ENCODE assay signal across 28 cellular contexts in the genomic region with DNA sequence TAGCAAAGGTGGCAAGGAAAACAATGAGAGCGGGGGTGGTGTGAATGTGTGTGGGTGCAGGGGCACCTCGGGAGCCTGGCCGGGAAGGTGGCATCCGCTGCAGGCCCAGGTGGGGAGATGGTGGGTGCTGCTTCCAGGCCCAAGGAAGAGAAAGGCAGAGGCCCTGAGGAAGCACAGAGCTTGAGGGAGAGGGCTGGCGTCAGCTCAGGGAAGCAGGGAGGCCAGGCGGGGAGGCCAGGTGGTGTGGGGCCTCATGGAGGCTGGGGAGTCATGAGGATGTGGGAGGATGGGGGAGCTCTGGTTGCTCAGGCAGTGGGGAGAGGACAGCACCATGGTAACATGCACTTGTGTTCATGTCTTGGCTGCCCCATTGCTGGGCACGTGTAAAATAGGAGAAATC. TPM values are rescaled to one million over a fixed set of nuclear protein-coding genes. Genes with fewer than 3 reads are reported as not detected.
DNase-seq lines count a peak whose midpoint lies in the region; ATAC-seq, FAIRE-seq and TF ChIP-seq lines count a peak whose summit lies in the region.
"Had no signal": no experiment of that assay in that cellular context is flagged by ENCODE, and none has a peak within 500 bp of the region (broad histone marks: within the 10 kb centered on the region; RNA-seq: fewer than 3 reads in every experiment).

No MANE protein-coding gene starts in this region.

- no peak for FAIRE-seq in kidney (lab: Jason Lieb, UNC)
- FAIRE-seq: G401.6, GM12892, GM19239 had no signal

- H3K4me1 ChIP-seq in kidney (ENCODE audit: control insufficient read depth in 1 of 2, insufficient read depth in 1 of 2, low read depth in 1 of 2, low read length in 2 of 2) (peaks cover 10 to 20% of the 10 kb centered on the region in 2 donors), osteoblast (ENCODE audit: insufficient read depth, low read length) (no peaks in the 10 kb centered on the region), upper lobe of right lung (peaks cover 9% of the 10 kb centered on the region)
- H3K4me1 ChIP-seq: SJSA1 had no signal

- no peaks in the 10 kb centered on the region for H3K9me3 Mint-ChIP-seq in activated naive CD8-positive, alpha-beta T cell treated with anti-CD3 and anti-CD28 coated beads, Interleukin-2, amount 50 U/mL, for 24 hours
- no peaks in the 10 kb centered on the region for H3K9me3 Mint-ChIP-seq in activated naive CD8-positive, alpha-beta T cell treated with anti-CD3 and anti-CD28 coated beads for 36 hours
- H3K9me3 Mint-ChIP-seq: CD8-positive, alpha-beta T cell had no signal

- no peaks in the 10 kb centered on the region for H3K36me3 ChIP-seq in kidney (ENCODE audit: control insufficient read depth in 1 of 2, insufficient read depth in 2 of 2, low read length in 2 of 2)
- H3K36me3 ChIP-seq in osteoblast (ENCODE audit: insufficient read depth, low read length) = no peaks in the 10 kb centered on the region
- H3K36me3 ChIP-seq in upper lobe of right lung = no peaks in the 10 kb centered on the region
- H3K36me3 ChIP-seq: SJSA1 had no signal

- H4K20me1 ChIP-seq in osteoblast (ENCODE audit: insufficient read depth, low read length) = peaks cover 56% of the 10 kb centered on the region

- peak; percentile 20 for ATAC-seq in activated naive CD8-positive, alpha-beta T cell treated with anti-CD3 and anti-CD28 coated beads, Interleukin-2, amount 50 U/mL, for 24 hours
- ATAC-seq in upper lobe of right lung (no peak), HG02798 (IDR thresholded peaks at IDR 0.05; ENCODE audit: poor library complexity, unreplicated experiment) (no peak), HG02763 (IDR thresholded peaks at IDR 0.05; ENCODE audit: unreplicated experiment) (no peak)
- ATAC-seq: CD8-positive, alpha-beta T cell; HCT116; Panc1 had no signal

- TF ChIP-seq CTCF in kidney (IDR thresholded peaks at IDR 0.05; ENCODE audit: borderline replicate concordance, extremely low read depth, insufficient read depth) (no peak), osteoblast (IDR thresholded peaks at IDR 0.05; ENCODE audit: extremely low read depth, low read depth, low read length) (no peak), upper lobe of right lung (IDR thresholded peaks at IDR 0.05) (no peak)

- no peaks in the 10 kb centered on the region for H3K4me1 Mint-ChIP-seq in activated naive CD8-positive, alpha-beta T cell treated with anti-CD3 and anti-CD28 coated beads, Interleukin-2, amount 50 U/mL, for 24 hours
- H3K4me1 Mint-ChIP-seq in activated naive CD8-positive, alpha-beta T cell treated with anti-CD3 and anti-CD28 coated beads for 36 hours = no peaks in the 10 kb centered on the region

- no peaks in the 10 kb centered on the region for H3K27me3 ChIP-seq in osteoblast (ENCODE audit: insufficient read depth, low read length)
- H3K27me3 ChIP-seq in upper lobe of right lung = no peaks in the 10 kb centered on the region
- H3K27me3 ChIP-seq: SJSA1 had no signal

- peaks cover 9% of the 10 kb centered on the region for H3K27me3 Mint-ChIP-seq in activated naive CD8-positive, alpha-beta T cell treated with anti-CD3 and anti-CD28 coated beads, Interleukin-2, amount 50 U/mL, for 24 hours
- peaks cover 20% of the 10 kb centered on the region for H3K27me3 Mint-ChIP-seq in activated naive CD8-positive, alpha-beta T cell treated with anti-CD3 and anti-CD28 coated beads for 36 hours

- H3K36me3 Mint-ChIP-seq in activated naive CD8-positive, alpha-beta T cell treated with anti-CD3 and anti-CD28 coated beads, Interleukin-2, amount 50 U/mL, for 24 hours (ENCODE audit: low read depth) = no peaks in the 10 kb centered on the region
- no peaks in the 10 kb centered on the region for H3K36me3 Mint-ChIP-seq in activated naive CD8-positive, alpha-beta T cell treated with anti-CD3 and anti-CD28 coated beads for 36 hours
- H3K36me3 Mint-ChIP-seq: CD8-positive, alpha-beta T cell had no signal

- DNase-seq in activated naive CD8-positive, alpha-beta T cell treated with anti-CD3 and anti-CD28 coated beads, Interleukin-2, amount 50 U/mL, for 24 hours = no peak
- no peak for DNase-seq in activated naive CD8-positive, alpha-beta T cell treated with anti-CD3 and anti-CD28 coated beads for 36 hours
- DNase-seq in kidney (peak; percentile 51), osteoblast (ENCODE audit: insufficient read length, low spot score, missing footprints) (peak; percentile 50), upper lobe of right lung (peak; percentile 44), AG20443 (ENCODE audit: low spot score) (no peak)
- DNase-seq: 8988T; AML-193; C1 segment of cervical spinal cord; CD8-positive, alpha-beta T cell; GOT3; NCI-H1092 treated with DMSO at 0.1 percent for 48 hours; NCI-H1436 treated with DMSO at 0.1 percent for 48 hours; NCI-H2029; NCI-H226; NCI-H510A treated with DMSO at 0.1 percent for 48 hours; NCI-H774; NK-92 treated with Interleukin-12 subunit alpha and Interleukin-12 subunit beta, amount 100 ng/mL, for 24 hours had no signal

- H2AFZ ChIP-seq in osteoblast (ENCODE audit: low read length) = no peak overlapping the region

- no peak overlapping the region for H3K27ac ChIP-seq in kidney (ENCODE audit: low read depth in 2 of 2, low read length in 2 of 2)
- H3K27ac ChIP-seq in osteoblast (ENCODE audit: low read depth, low read length) = no peak overlapping the region
- no peak overlapping the region for H3K27ac ChIP-seq in upper lobe of right lung
- H3K27ac ChIP-seq: HL-60, KMS-11, SJSA1 had no signal

- intact Hi-C loops in kidney (cut with DNase I) = no loop called here
- intact Hi-C loops in upper lobe of right lung (cut with DNase I) = no loop called here

- no peaks in the 10 kb centered on the region for H3K9me3 ChIP-seq in kidney (ENCODE audit: control insufficient read depth in 1 of 2, low read length in 2 of 2)
- no peaks in the 10 kb centered on the region for H3K9me3 ChIP-seq in osteoblast (ENCODE audit: low read depth, low read length)
- no peaks in the 10 kb centered on the region for H3K9me3 ChIP-seq in upper lobe of right lung
- H3K9me3 ChIP-seq: SJSA1 had no signal

- H3K4me3 ChIP-seq in kidney (ENCODE audit: low read length in 2 of 2) (no peak overlapping the region), osteoblast (ENCODE audit: insufficient read depth, low read length) (no peak overlapping the region), upper lobe of right lung (no peak overlapping the region)
- H3K4me3 ChIP-seq: SJSA1 had no signal

- no peak overlapping the region for H3K9ac ChIP-seq in kidney (ENCODE audit: low read length in 2 of 2)
- H3K9ac ChIP-seq: KMS-11 had no signal

- no peak overlapping the region for H3K4me3 Mint-ChIP-seq in activated naive CD8-positive, alpha-beta T cell treated with anti-CD3 and anti-CD28 coated beads, Interleukin-2, amount 50 U/mL, for 24 hours
- no peak overlapping the region for H3K4me3 Mint-ChIP-seq in activated naive CD8-positive, alpha-beta T cell treated with anti-CD3 and anti-CD28 coated beads for 36 hours
- H3K4me3 Mint-ChIP-seq: CD8-positive, alpha-beta T cell had no signal

- no peak overlapping the region for H3K27ac Mint-ChIP-seq in activated naive CD8-positive, alpha-beta T cell treated with anti-CD3 and anti-CD28 coated beads, Interleukin-2, amount 50 U/mL, for 24 hours
- no peak overlapping the region for H3K27ac Mint-ChIP-seq in activated naive CD8-positive, alpha-beta T cell treated with anti-CD3 and anti-CD28 coated beads for 36 hours
- H3K27ac Mint-ChIP-seq: CD8-positive, alpha-beta T cell had no signal

- no peak overlapping the region for H3K4me2 ChIP-seq in osteoblast (ENCODE audit: insufficient read depth, low read length)
- H3K4me2 ChIP-seq: KMS-11 had no signal

- peaks cover 83% of the 10 kb centered on the region for H3K79me2 ChIP-seq in osteoblast (ENCODE audit: insufficient read depth, low read length)

RNA-seq across cellular contexts. Expression of gene AGAP1, which starts 43.3 kb away (rescaled TPM):
- total RNA-seq in activated naive CD8-positive, alpha-beta T cell treated with anti-CD3 and anti-CD28 coated beads for 36 hours = 1 to 10 TPM in 1 of 2 experiments, under 1 TPM in 1; 0.89 to 1.4 TPM
- total RNA-seq in kidney (44.5 TPM), osteoblast (18.5 and 19.7 TPM in 2 replicates), upper lobe of right lung (33.4 TPM)
- 8.1 TPM for polyA plus RNA-seq in kidney (ENCODE audit: insufficient read depth, low read depth, low replicate concordance)

Comparison
In these comparisons a context has a peak if more than half of its experiments do, and no peak if none do; other contexts are left out.
1. DNase-seq: peak in kidney (single experiment), osteoblast (single experiment) and upper lobe of right lung (single experiment); none in activated naive CD8-positive, alpha-beta T cell treated with anti-CD3 and anti-CD28 coated beads, Interleukin-2, amount 50 U/mL, for 24 hours (single experiment), activated naive CD8-positive, alpha-beta T cell treated with anti-CD3 and anti-CD28 coated beads for 36 hours (single experiment) and AG20443 (single experiment).